ENCODE assay signal across 9 cellular contexts in the genomic region with DNA sequence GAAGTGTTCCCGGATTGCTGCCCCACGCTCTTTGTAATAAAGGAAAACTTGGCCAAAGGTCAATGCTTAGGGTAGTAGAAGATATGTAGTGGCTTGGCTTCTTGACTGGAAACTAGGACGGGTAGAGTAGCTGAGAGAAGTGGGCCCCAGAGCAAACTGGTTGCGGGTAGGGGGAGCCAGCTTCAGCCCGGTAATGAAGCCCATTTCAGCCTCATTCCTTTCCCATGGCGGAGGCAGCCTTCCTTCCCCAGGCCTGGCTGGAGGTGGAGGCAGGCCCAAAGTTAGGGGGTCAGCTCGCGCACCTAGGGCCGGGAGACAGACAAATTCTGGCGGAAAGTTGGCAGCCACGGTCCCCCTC. TPM values are rescaled to one million over a fixed set of nuclear protein-coding genes. Genes with fewer than 3 reads are reported as not detected.
A peak's percentile ranks its signal among the peaks of the same experiment; 100 is the strongest.
DNase-seq lines count a peak whose midpoint lies in the region; ATAC-seq and TF ChIP-seq lines count a peak whose summit lies in the region.
"Had no signal": no experiment of that assay in that cellular context is flagged by ENCODE, and none has a peak within 500 bp of the region (broad histone marks: within the 10 kb centered on the region; RNA-seq: fewer than 3 reads in every experiment).

No MANE protein-coding gene starts in this region.

- peaks cover 7% of the 10 kb centered on the region for H3K4me1 Mint-ChIP-seq in activated CD8-positive, alpha-beta T cell treated with anti-CD3 and anti-CD28 coated beads for 36 hours (ENCODE audit: low read depth)
- H3K4me1 Mint-ChIP-seq in progenitor cell of endocrine pancreas (ENCODE audit: low read depth): peaks cover 10% of the 10 kb centered on the region

- no peak for TF ChIP-seq POLR2A in heart left ventricle (IDR thresholded peaks at IDR 0.05)

- H3K27ac ChIP-seq in heart left ventricle: peak overlapping the region; percentile 89 to 100 (median 97)
- H3K27ac ChIP-seq: foreskin keratinocyte had no signal

- POLR2A ChIA-PET in activated CD8-positive, alpha-beta T cell treated with anti-CD3 and anti-CD28 coated beads for 36 hours (lab: Charles Lee): interaction anchor here (0.6 kb wide), 1 partner anchor 29 kb away, joined by 3 read pairs; no protein-coding TSS in a partner anchor

- H3K4me1 ChIP-seq in heart left ventricle: peaks cover 0 to 12% (median 2%) of the 10 kb centered on the region in 12 donors

- CTCF ChIA-PET in activated CD8-positive, alpha-beta T cell treated with anti-CD3 and anti-CD28 coated beads for 36 hours (lab: Charles Lee): interaction anchor here (0.7 kb wide), 1 partner anchor 344 kb away, joined by 3 read pairs; no protein-coding TSS in a partner anchor

- peaks cover 0 to 3% (median 0%) of the 10 kb centered on the region in 9 donors for H3K27me3 ChIP-seq in heart left ventricle
- H3K27me3 ChIP-seq: foreskin keratinocyte had no signal

- no peak overlapping the region for H3K27ac Mint-ChIP-seq in activated CD8-positive, alpha-beta T cell treated with anti-CD3 and anti-CD28 coated beads for 36 hours
- H3K27ac Mint-ChIP-seq in progenitor cell of endocrine pancreas: peak overlapping the region; percentile 98

- H3K27me3 Mint-ChIP-seq in activated CD8-positive, alpha-beta T cell treated with anti-CD3 and anti-CD28 coated beads for 36 hours: peaks cover 14% of the 10 kb centered on the region
- no peaks in the 10 kb centered on the region for H3K27me3 Mint-ChIP-seq in progenitor cell of endocrine pancreas

- H3K36me3 ChIP-seq in heart left ventricle: peaks cover 0 to 12% (median 0%) of the 10 kb centered on the region in 9 donors

- H3K9me3 ChIP-seq in heart left ventricle: no peaks in the 10 kb centered on the region

- 9 to 18% (median 12%) methylated on average over 10 to 11 of the region's 11 CpGs for WGBS in heart left ventricle, 4 donors

- H3K4me3 ChIP-seq in heart left ventricle: peak overlapping the region; percentile 61 to 89 (median 80)

- peak; percentile 1 for DNase-seq in stimulated activated CD4-positive, alpha-beta T cell treated with anti-CD3 and anti-CD28 coated beads, Interleukin-4, amount 100 ng/mL, for 1 hour
- no peak for DNase-seq in stimulated activated CD4-positive, alpha-beta T cell treated with anti-CD3 and anti-CD28 coated beads, Interleukin-15, amount 100 ng/mL, for 24 hours
- no peak for DNase-seq in activated CD8-positive, alpha-beta T cell treated with anti-CD3 and anti-CD28 coated beads for 36 hours
- peak in 1 of 5 donors; percentile 77 for DNase-seq in heart left ventricle
- DNase-seq in progenitor cell of endocrine pancreas (ENCODE audit: low spot score, unreplicated experiment): no peak
- DNase-seq in HK-2 (ENCODE audit: unreplicated experiment): no peak

- TF ChIP-seq CTCF in activated CD8-positive, alpha-beta T cell treated with anti-CD3 and anti-CD28 coated beads for 36 hours (IDR thresholded peaks at IDR 0.05): no peak
- TF ChIP-seq CTCF in heart left ventricle (IDR thresholded peaks at IDR 0.05) (no peak), progenitor cell of endocrine pancreas (IDR thresholded peaks at IDR 0.05; ENCODE audit: unreplicated experiment) (no peak)

- intact Hi-C loops in activated CD8-positive, alpha-beta T cell treated with anti-CD3 and anti-CD28 coated beads for 36 hours (cut with micrococcal nuclease): no loop called here
- intact Hi-C loops in heart left ventricle (cut with DNase I): loop anchor here (1.0 to 10.0 kb wide), 4 partner anchors 51 to 55 kb away; no protein-coding TSS in a partner anchor

- peak overlapping the region; percentile 70 for H3K4me3 Mint-ChIP-seq in activated CD8-positive, alpha-beta T cell treated with anti-CD3 and anti-CD28 coated beads for 36 hours
- H3K4me3 Mint-ChIP-seq in progenitor cell of endocrine pancreas (ENCODE audit: low read depth): peak overlapping the region; percentile 92

- H3K36me3 Mint-ChIP-seq in activated CD8-positive, alpha-beta T cell treated with anti-CD3 and anti-CD28 coated beads for 36 hours (ENCODE audit: low read depth): no peaks in the 10 kb centered on the region
- peaks cover 2% of the 10 kb centered on the region for H3K36me3 Mint-ChIP-seq in progenitor cell of endocrine pancreas (ENCODE audit: insufficient read depth)

- no peak for ATAC-seq in activated CD8-positive, alpha-beta T cell treated with anti-CD3 and anti-CD28 coated beads for 36 hours
- ATAC-seq in heart left ventricle (peak; percentile 81 to 85 (median 84)), HG03045 (IDR thresholded peaks at IDR 0.05; ENCODE audit: unreplicated experiment) (no peak), HG03196 (IDR thresholded peaks at IDR 0.05; ENCODE audit: unreplicated experiment) (no peak)

- H3K9me3 Mint-ChIP-seq in activated CD8-positive, alpha-beta T cell treated with anti-CD3 and anti-CD28 coated beads for 36 hours: no peaks in the 10 kb centered on the region
- no peaks in the 10 kb centered on the region for H3K9me3 Mint-ChIP-seq in progenitor cell of endocrine pancreas (ENCODE audit: low read depth)

RNA-seq across cellular contexts. Expression of gene NEXN, which starts 0.4 kb away (rescaled TPM):
- total RNA-seq in activated CD8-positive, alpha-beta T cell treated with anti-CD3 and anti-CD28 coated beads for 36 hours: 1 to 10 TPM; 2.4 to 2.8 TPM
- total RNA-seq in heart left ventricle: 100 to 1,000 TPM; 224 to 470 (median 363) TPM
- 100 to 1,000 TPM; 430 to 935 TPM for polyA plus RNA-seq in heart left ventricle
- total RNA-seq in progenitor cell of endocrine pancreas: 5.9 and 6.5 TPM in 2 replicates

Comparison
In these comparisons a context has a peak if more than half of its experiments do, and no peak if none do; other contexts are left out.
1. ATAC-seq: peak in heart left ventricle (4 of 4); none in activated CD8-positive, alpha-beta T cell treated with anti-CD3 and anti-CD28 coated beads for 36 hours (single experiment), HG03045 (single experiment) and HG03196 (single experiment).
2. RNA of gene NEXN, which starts 0.4 kb away (total RNA-seq): 224 to 470 TPM in heart left ventricle; 5.9 to 6.5 TPM in progenitor cell of endocrine pancreas and 2.4 to 2.8 TPM in activated CD8-positive, alpha-beta T cell treated with anti-CD3 and anti-CD28 coated beads for 36 hours; every median in the first group is over 10 times any median in the second.